ENCODE assay signal across 13 cellular contexts in genomic region chr5:109718632-109719031, GRCh38. TPM values are rescaled to one million over a fixed set of nuclear protein-coding genes. Genes with fewer than 3 reads are reported as not detected.
DNase-seq lines count a peak whose midpoint lies in the region; TF ChIP-seq lines count a peak whose summit lies in the region.
"Had no signal": no experiment of that assay in that cellular context is flagged by ENCODE, and none has a peak within 500 bp of the region (broad histone marks: within the 10 kb centered on the region; RNA-seq: fewer than 3 reads in every experiment).

No MANE protein-coding gene starts in this region.

- peak overlapping the region; percentile 3 for H3K27ac Mint-ChIP-seq in activated CD4-positive, alpha-beta T cell treated with anti-CD3 and anti-CD28 coated beads, Interleukin-2, amount 10 ng/mL, durations not matched to agents 7 days and 5 days
- peak overlapping the region; percentile 58 for H3K27ac Mint-ChIP-seq in progenitor cell of endocrine pancreas
- H3K27ac Mint-ChIP-seq in chondrocyte (ENCODE audit: unreplicated experiment), result no peak overlapping the region
- H3K27ac Mint-ChIP-seq: CD8-positive, alpha-beta T cell; HFFc6 had no signal

- DNase-seq in activated CD4-positive, alpha-beta T cell treated with anti-CD3 and anti-CD28 coated beads, Interleukin-2, amount 10 ng/mL, durations not matched to agents 7 days and 5 days, result no peak
- DNase-seq in activated CD4-positive, alpha-beta T cell treated with anti-CD3 and anti-CD28 coated beads, Interleukin-2, amount 50 U/mL, for 1 hour, result no peak
- DNase-seq in foreskin melanocyte (peak; percentile 49), progenitor cell of endocrine pancreas (ENCODE audit: low spot score, unreplicated experiment) (no peak), T-helper 9 cell (no peak), DMS53 (lab: John Stamatoyannopoulos, UW) (no peak), chondrocyte (ENCODE audit: low spot score) (no peak)
- DNase-seq: Caco-2; CD8-positive, alpha-beta T cell; GF-D8; HCEC 1CT; HFFc6 had no signal

- no peaks in the 10 kb centered on the region for H3K9me3 Mint-ChIP-seq in activated CD4-positive, alpha-beta T cell treated with anti-CD3 and anti-CD28 coated beads, Interleukin-2, amount 10 ng/mL, durations not matched to agents 7 days and 5 days
- H3K9me3 Mint-ChIP-seq in progenitor cell of endocrine pancreas (ENCODE audit: low read depth) (no peaks in the 10 kb centered on the region), chondrocyte (ENCODE audit: low read depth) (no peaks in the 10 kb centered on the region)
- H3K9me3 Mint-ChIP-seq: CD14-positive monocyte; CD8-positive, alpha-beta T cell; HFFc6 had no signal

- no peaks in the 10 kb centered on the region for H3K27me3 Mint-ChIP-seq in activated CD4-positive, alpha-beta T cell treated with anti-CD3 and anti-CD28 coated beads, Interleukin-2, amount 10 ng/mL, durations not matched to agents 7 days and 5 days
- H3K27me3 Mint-ChIP-seq in progenitor cell of endocrine pancreas, result no peaks in the 10 kb centered on the region
- no peaks in the 10 kb centered on the region for H3K27me3 Mint-ChIP-seq in chondrocyte (ENCODE audit: low read depth)

- POLR2A ChIA-PET in activated CD4-positive, alpha-beta T cell treated with anti-CD3 and anti-CD28 coated beads, Interleukin-2, amount 10 ng/mL, durations not matched to agents 7 days and 5 days (lab: Charles Lee), result no interaction called here

- H3K36me3 Mint-ChIP-seq in activated CD4-positive, alpha-beta T cell treated with anti-CD3 and anti-CD28 coated beads, Interleukin-2, amount 10 ng/mL, durations not matched to agents 7 days and 5 days (ENCODE audit: low read depth), result peaks cover 42% of the 10 kb centered on the region
- peaks cover 3% of the 10 kb centered on the region for H3K36me3 Mint-ChIP-seq in progenitor cell of endocrine pancreas (ENCODE audit: insufficient read depth)
- peaks cover 15% of the 10 kb centered on the region for H3K36me3 Mint-ChIP-seq in chondrocyte (ENCODE audit: low read depth)

- CTCF ChIA-PET in activated CD4-positive, alpha-beta T cell treated with anti-CD3 and anti-CD28 coated beads, Interleukin-2, amount 10 ng/mL, durations not matched to agents 7 days and 5 days (lab: Charles Lee), result no interaction called here

- peaks cover 4% of the 10 kb centered on the region for H3K4me1 Mint-ChIP-seq in activated CD4-positive, alpha-beta T cell treated with anti-CD3 and anti-CD28 coated beads, Interleukin-2, amount 10 ng/mL, durations not matched to agents 7 days and 5 days
- H3K4me1 Mint-ChIP-seq in progenitor cell of endocrine pancreas (ENCODE audit: low read depth) (peaks cover 5% of the 10 kb centered on the region), chondrocyte (ENCODE audit: low read depth) (peaks cover 17% of the 10 kb centered on the region)

- no peak overlapping the region for H3K4me3 Mint-ChIP-seq in activated CD4-positive, alpha-beta T cell treated with anti-CD3 and anti-CD28 coated beads, Interleukin-2, amount 10 ng/mL, durations not matched to agents 7 days and 5 days
- H3K4me3 Mint-ChIP-seq in progenitor cell of endocrine pancreas (ENCODE audit: low read depth) (no peak overlapping the region), chondrocyte (ENCODE audit: unreplicated experiment) (no peak overlapping the region)
- H3K4me3 Mint-ChIP-seq: CD14-positive monocyte; CD8-positive, alpha-beta T cell; HFFc6 had no signal

- TF ChIP-seq CTCF in progenitor cell of endocrine pancreas (IDR thresholded peaks at IDR 0.05; ENCODE audit: unreplicated experiment) (no peak), chondrocyte (IDR thresholded peaks at IDR 0.05) (no peak)

RNA-seq across cellular contexts. Expression of gene MAN2A1, which starts 28.9 kb away (rescaled TPM):
- 10 to 100 TPM; 39.2 to 45.9 TPM for total RNA-seq in activated CD4-positive, alpha-beta T cell treated with anti-CD3 and anti-CD28 coated beads, Interleukin-2, amount 10 ng/mL, durations not matched to agents 7 days and 5 days
- total RNA-seq in progenitor cell of endocrine pancreas (41.9 and 45.4 TPM in 2 replicates), chondrocyte (75.0 to 144 TPM (median 75.7 TPM) in 3 replicates)
